In the genomic region with DNA sequence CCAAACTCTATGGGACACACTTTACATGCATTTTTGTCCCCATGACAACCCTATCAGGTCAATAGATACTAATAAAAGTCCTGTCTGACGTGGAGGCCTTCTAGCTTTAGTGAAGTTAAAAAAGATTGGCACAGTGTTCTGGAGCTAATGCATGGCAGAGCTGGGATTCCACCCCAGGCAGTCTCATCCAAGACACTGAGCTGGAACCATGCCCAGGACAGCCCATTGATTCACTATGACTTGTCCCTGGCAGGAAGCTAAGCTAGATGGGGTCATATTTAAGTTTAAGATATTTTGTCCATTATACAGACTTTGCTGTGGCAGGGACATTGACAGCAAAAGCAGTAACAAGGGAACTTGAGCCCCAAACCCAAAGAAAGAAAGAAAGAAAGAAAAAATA, we compare ENCODE assay signal across 13 cellular contexts. TPM values are rescaled to one million over a fixed set of nuclear protein-coding genes. Genes with fewer than 3 reads are reported as not detected.
DNase-seq lines count a peak whose midpoint lies in the region; ATAC-seq and TF ChIP-seq lines count a peak whose summit lies in the region.
"Had no signal": no experiment of that assay in that cellular context is flagged by ENCODE, and none has a peak within 500 bp of the region (broad histone marks: within the 10 kb centered on the region; RNA-seq: fewer than 3 reads in every experiment).

No MANE protein-coding gene starts in this region.

- H3K4me3 ChIP-seq in A673 (ENCODE audit: low read depth, low read length, poor library complexity, severe bottlenecking) (no peak overlapping the region), fibroblast of pulmonary artery (replicated peaks; ENCODE audit: low read depth, low read length) (no peak overlapping the region), smooth muscle cell (no peak overlapping the region)

- CTCF ChIA-PET in A673 (lab: Charles Lee): no interaction called here

- 88% methylated on average over 1 of the region's 1 CpG for WGBS in smooth muscle cell (ENCODE audit: low lambda C conversion rate)

- ATAC-seq in GM19455 (IDR thresholded peaks at IDR 0.05; ENCODE audit: unreplicated experiment): no peak

- no peak overlapping the region for H2AFZ ChIP-seq in smooth muscle cell (ENCODE audit: low read depth)

- H3K27ac ChIP-seq in A673 (ENCODE audit: low read depth, low read length, poor library complexity, severe bottlenecking) (no peak overlapping the region), smooth muscle cell (ENCODE audit: low read depth) (no peak overlapping the region)

- no peak for TF ChIP-seq CTCF in A673 (conservative IDR thresholded peaks at IDR 0.05; ENCODE audit: low read depth, low read length)
- TF ChIP-seq CTCF in fibroblast of pulmonary artery (IDR thresholded peaks at IDR 0.05; ENCODE audit: low read length, missing control alignments): no peak
- no peak for TF ChIP-seq CTCF in smooth muscle cell (IDR thresholded peaks at IDR 0.05; ENCODE audit: borderline replicate concordance, insufficient read depth, poor library complexity, severe bottlenecking)

- H3K36me3 ChIP-seq in A673 (ENCODE audit: insufficient read depth, low read length, poor library complexity, severe bottlenecking) (no peaks in the 10 kb centered on the region), smooth muscle cell (ENCODE audit: low read depth) (no peaks in the 10 kb centered on the region)

- no peaks in the 10 kb centered on the region for H3K79me2 ChIP-seq in smooth muscle cell (ENCODE audit: low read depth)

- POLR2A ChIA-PET in A673 (lab: Charles Lee; ENCODE audit: low non-redundant PET): no interaction called here

- H3K27me3 ChIP-seq in A673 (replicated peaks; ENCODE audit: insufficient read depth, low read depth, low read length, poor library complexity): no peaks in the 10 kb centered on the region
- H3K27me3 ChIP-seq in smooth muscle cell (ENCODE audit: low read depth): peaks cover 42% of the 10 kb centered on the region

- DNase-seq in A673 (ENCODE audit: low spot score) (peak; percentile 61), HPDE6-E6E7 (ENCODE audit: extremely low spot score) (peak; percentile 76), T1000 (lab: John Stamatoyannopoulos, UW) (peak; percentile 62), fibroblast of pulmonary artery (ENCODE audit: low read depth) (peak; percentile 64), NCI-H1048 (lab: John Stamatoyannopoulos, UW) (no peak), smooth muscle cell (lab: John Stamatoyannopoulos, UW; ENCODE audit: unreplicated experiment) (no peak)
- DNase-seq in activated CD4-positive, alpha-beta T cell treated with anti-CD3 and anti-CD28 coated beads for 1 hour: no peak
- DNase-seq: NCI-H1694; SHP77; stimulated activated CD4-positive, alpha-beta T cell treated with anti-CD3 and anti-CD28 coated beads, Interleukin-12 subunit alpha, Interleukin-12 subunit beta, amount 100 ng/mL, for 4 hours had no signal

- no peaks in the 10 kb centered on the region for H3K4me1 ChIP-seq in A673 (ENCODE audit: insufficient read depth, low read length, poor library complexity, severe bottlenecking)
- H3K4me1 ChIP-seq in smooth muscle cell (ENCODE audit: low read depth): no peaks in the 10 kb centered on the region

- no peak overlapping the region for H3K9ac ChIP-seq in smooth muscle cell (ENCODE audit: low read depth)

- H3F3A ChIP-seq in smooth muscle cell (ENCODE audit: low read depth): no peaks in the 10 kb centered on the region

- BruUV-seq in A673 (replicated peaks; lab: Mats Ljungman, UMichigan): no TSS peak

- no peaks in the 10 kb centered on the region for H4K20me1 ChIP-seq in smooth muscle cell (ENCODE audit: low read depth)

- no peak overlapping the region for H3K4me2 ChIP-seq in smooth muscle cell

- H3K9me3 ChIP-seq in A673 (ENCODE audit: low read depth, low read length, poor library complexity, severe bottlenecking) (no peaks in the 10 kb centered on the region), smooth muscle cell (replicated peaks; ENCODE audit: low read depth) (no peaks in the 10 kb centered on the region)

- intact Hi-C loops in A673 (cut with micrococcal nuclease; ENCODE audit: unreplicated experiment): no loop called here

RNA-seq across cellular contexts. Expression of a gene that starts 28.1 kb away (rescaled TPM):
- total RNA-seq in A673 (2021): 0.11 and 0.35 TPM in 2 replicates
- not detected in 2 replicates for total RNA-seq in smooth muscle cell
- polyA plus RNA-seq in smooth muscle cell: not detected in 2 replicates
- total RNA-seq: activated T-helper 2 cell treated with anti-CD3 and anti-CD28 coated beads, Interferon-gamma antibody, Interleukin-2, Interleukin-4, amounts not matched to agents 10 μg/mL and 5 μg/mL and 100 μg/mL, durations not matched to agents 14 hours and 24 hours and 36 hours had no signal
- polyA plus RNA-seq: CD14-positive monocyte had no signal

RNA-seq across cellular contexts. Expression of a gene that starts 28.5 kb away (rescaled TPM):
- 4.3 and 7.5 TPM in 2 replicates for total RNA-seq in A673 (2021)
- total RNA-seq in smooth muscle cell: 0.18 and 0.99 TPM in 2 replicates
- polyA plus RNA-seq in smooth muscle cell: 0.74 TPM in 1 of 2 replicates, not detected in the other
- polyA plus RNA-seq: CD14-positive monocyte had no signal

Comparison
In these comparisons a context has a peak if more than half of its experiments do, and no peak if none do; other contexts are left out.
1. DNase-seq: peak in A673 (single experiment), HPDE6-E6E7 (single experiment), T1000 (single experiment) and fibroblast of pulmonary artery (single experiment); none in NCI-H1048 (single experiment), activated CD4-positive, alpha-beta T cell treated with anti-CD3 and anti-CD28 coated beads for 1 hour (single experiment) and smooth muscle cell (single experiment).